ENCODE assay signal across 12 cellular contexts in genomic region chr5:157821822-157822622, GRCh38. TPM values are rescaled to one million over a fixed set of nuclear protein-coding genes. Genes with fewer than 3 reads are reported as not detected.
DNase-seq lines count a peak whose midpoint lies in the region; ATAC-seq and TF ChIP-seq lines count a peak whose summit lies in the region.
"Had no signal": no experiment of that assay in that cellular context is flagged by ENCODE, and none has a peak within 500 bp of the region (broad histone marks: within the 10 kb centered on the region; RNA-seq: fewer than 3 reads in every experiment).

No MANE protein-coding gene starts in this region.

- TF ChIP-seq EP300 in transverse colon (IDR thresholded peaks at IDR 0.05; ENCODE audit: low read depth), result no peak

- H3K4me3 Mint-ChIP-seq in activated naive CD4-positive, alpha-beta T cell treated with anti-CD3 and anti-CD28 coated beads, Interleukin-2, amount 50 U/mL, for 24 hours, result no peak overlapping the region

- H3K4me1 ChIP-seq in cardiac muscle cell (ENCODE audit: low read depth), result peaks cover 4% of the 10 kb centered on the region
- H3K4me1 ChIP-seq in right lobe of liver, result peaks cover 0 to 50% (median 17%) of the 10 kb centered on the region in 4 donors
- peaks cover 8 to 66% (median 23%) of the 10 kb centered on the region in 4 donors for H3K4me1 ChIP-seq in transverse colon

- TF ChIP-seq CTCF in cardiac muscle cell (IDR thresholded peaks at IDR 0.05; ENCODE audit: low read depth, low read length) (no peak), right lobe of liver (IDR thresholded peaks at IDR 0.05) (no peak), transverse colon (IDR thresholded peaks at IDR 0.05) (no peak)

- H3K36me3 ChIP-seq in cardiac muscle cell, result no peaks in the 10 kb centered on the region
- peaks cover 0 to 2% (median 0%) of the 10 kb centered on the region in 4 donors for H3K36me3 ChIP-seq in right lobe of liver
- no peaks in the 10 kb centered on the region for H3K36me3 ChIP-seq in transverse colon

- peaks cover 59% of the 10 kb centered on the region for H3K4me1 Mint-ChIP-seq in activated naive CD4-positive, alpha-beta T cell treated with anti-CD3 and anti-CD28 coated beads, Interleukin-2, amount 50 U/mL, for 24 hours

- H3K9me3 ChIP-seq in cardiac muscle cell (ENCODE audit: low read depth) (no peaks in the 10 kb centered on the region), right lobe of liver (no peaks in the 10 kb centered on the region), transverse colon (no peaks in the 10 kb centered on the region)

- H3K27me3 ChIP-seq in cardiac muscle cell, result no peaks in the 10 kb centered on the region
- no peaks in the 10 kb centered on the region for H3K27me3 ChIP-seq in right lobe of liver
- H3K27me3 ChIP-seq in transverse colon, result no peaks in the 10 kb centered on the region
- H3K27me3 ChIP-seq: BLaER1 had no signal

- peak overlapping the region; percentile 14 for H3K27ac Mint-ChIP-seq in activated naive CD4-positive, alpha-beta T cell treated with anti-CD3 and anti-CD28 coated beads, Interleukin-2, amount 50 U/mL, for 24 hours

- 81% methylated on average over 7 of the region's 7 CpGs for WGBS in right lobe of liver (ENCODE audit: insufficient coverage, low coverage, low lambda C conversion rate, missing lambda C conversion rate)
- 81 to 84% methylated on average over 7 of the region's 7 CpGs for WGBS in transverse colon (ENCODE audit: low coverage in 1 of 2), 2 donors

- intact Hi-C loops in cardiac septum (cut with DNase I) (loop anchor here (5.0 to 10.0 kb wide), 2 partner anchors 35 to 1283 kb away; partner anchors contain the start of gene CLINT1), right lobe of liver (cut with DNase I) (no loop called here), transverse colon (cut with DNase I; ENCODE audit: low total_unique reads) (no loop called here)

- H3K4me3 ChIP-seq in cardiac muscle cell (no peak overlapping the region), right lobe of liver (no peak overlapping the region), transverse colon (no peak overlapping the region)
- H3K4me3 ChIP-seq: BLaER1 had no signal

- ATAC-seq in right lobe of liver (peak; percentile 64 to 80 (median 74)), GM21529 (IDR thresholded peaks at IDR 0.05; ENCODE audit: unreplicated experiment) (no peak)

- no peaks in the 10 kb centered on the region for H3K27me3 Mint-ChIP-seq in activated naive CD4-positive, alpha-beta T cell treated with anti-CD3 and anti-CD28 coated beads, Interleukin-2, amount 50 U/mL, for 24 hours

- TF ChIP-seq POLR2A in right lobe of liver (IDR thresholded peaks at IDR 0.05) (no peak), transverse colon (IDR thresholded peaks at IDR 0.05) (no peak)

- in situ Hi-C loops in transverse colon (cut with MboI; ENCODE audit: low pct_ligation_motif_present in 1 of 4, low pct_unique_long_range_greater_than_20kb in 1 of 4, low sequenced_read_pairs in 3 of 4), result loop anchor here in 1 of 4 donors (25.0 kb wide), 1 partner anchor 115 kb away; no protein-coding TSS in a partner anchor

- peaks cover 9% of the 10 kb centered on the region for H3K36me3 Mint-ChIP-seq in activated naive CD4-positive, alpha-beta T cell treated with anti-CD3 and anti-CD28 coated beads, Interleukin-2, amount 50 U/mL, for 24 hours

- peak overlapping the region; percentile 37 for H3K27ac ChIP-seq in cardiac muscle cell
- peak overlapping the region in 1 of 3 donors; percentile 26 for H3K27ac ChIP-seq in right lobe of liver
- peak overlapping the region; percentile 13 to 61 (median 30) for H3K27ac ChIP-seq in transverse colon
- H3K27ac ChIP-seq: BLaER1 had no signal

- H3K9me3 Mint-ChIP-seq in activated naive CD4-positive, alpha-beta T cell treated with anti-CD3 and anti-CD28 coated beads, Interleukin-2, amount 50 U/mL, for 24 hours, result no peaks in the 10 kb centered on the region

- DNase-seq in cardiac muscle cell (ENCODE audit: low read depth in 1 of 2, low spot score in 1 of 2) (no peak), cardiac septum (ENCODE audit: low spot score) (no peak), right lobe of liver (no peak), transverse colon (no peak), cerebellum (ENCODE audit: low spot score) (no peak), GDM1 (lab: John Stamatoyannopoulos, UW) (no peak)
- DNase-seq: activated gamma-delta T cell, hippocampal formation, NCI-H2081 treated with DMSO at 0.1 percent for 48 hours had no signal

RNA-seq across cellular contexts. Expression of gene CLINT1, which starts 36.9 kb away (rescaled TPM):
- total RNA-seq in cardiac muscle cell (47.0 and 56.2 TPM in 2 replicates), cardiac septum (53.0 TPM), right lobe of liver (10 to 100 TPM; 49.2 to 62.2 (median 51.8) TPM), transverse colon (100 to 1,000 TPM in 3 of 4 donors, 10 to 100 TPM in 1; 75.6 to 174 (median 131) TPM), cerebellum (62.7 TPM)
- 51.7 and 56.7 TPM in 2 replicates for polyA plus RNA-seq in cardiac muscle cell
